1 cellular context compared by ENCODE assay signal in the genomic region with DNA sequence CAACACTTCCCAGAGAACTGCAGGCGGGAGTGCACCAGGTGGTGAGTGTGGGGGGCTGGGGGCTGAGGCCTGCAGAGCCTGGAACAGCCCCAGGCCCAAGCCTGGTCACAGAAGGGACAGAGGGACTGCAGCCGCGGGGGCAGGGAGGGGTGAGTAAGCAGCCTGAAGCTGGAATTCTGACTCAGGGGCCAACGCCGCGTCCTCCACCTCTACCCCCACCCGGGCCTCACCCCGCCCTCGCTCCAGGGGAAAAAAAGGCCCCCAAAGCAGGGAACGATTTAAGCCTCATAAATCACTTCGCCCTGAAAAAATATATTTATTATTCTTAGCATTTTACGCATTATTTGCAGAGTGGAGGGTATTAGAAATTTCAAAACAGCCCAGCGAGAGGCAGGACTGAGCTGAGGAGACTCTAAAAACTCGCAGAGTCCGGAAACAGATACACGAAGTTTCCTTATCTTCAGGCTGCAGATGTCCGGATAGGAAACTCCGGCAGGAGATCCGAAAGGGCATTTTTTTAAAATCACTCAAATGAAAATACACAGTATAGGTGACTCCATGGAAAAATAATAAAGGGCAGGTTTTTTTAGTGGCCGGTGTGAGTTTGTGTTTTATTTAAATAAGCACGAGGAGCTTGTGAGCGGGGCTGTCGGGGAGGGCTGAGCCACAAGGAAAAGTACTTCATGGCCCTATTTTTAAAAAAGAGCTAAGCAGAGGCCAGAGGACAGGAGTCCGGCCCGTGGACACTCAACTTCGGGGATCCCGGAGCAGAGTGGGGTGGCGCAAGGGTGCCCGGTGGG.
A peak's percentile ranks its signal among the peaks of the same experiment; 100 is the strongest.
TF ChIP-seq lines count a peak whose summit lies in the region.

No MANE protein-coding gene starts in this region.

TF ChIP-seq in K562, 482 proteins besides CTCF, POLR2A, EP300 and RAD21 (continued from another document):
- TF ChIP-seq, protein P1, sequence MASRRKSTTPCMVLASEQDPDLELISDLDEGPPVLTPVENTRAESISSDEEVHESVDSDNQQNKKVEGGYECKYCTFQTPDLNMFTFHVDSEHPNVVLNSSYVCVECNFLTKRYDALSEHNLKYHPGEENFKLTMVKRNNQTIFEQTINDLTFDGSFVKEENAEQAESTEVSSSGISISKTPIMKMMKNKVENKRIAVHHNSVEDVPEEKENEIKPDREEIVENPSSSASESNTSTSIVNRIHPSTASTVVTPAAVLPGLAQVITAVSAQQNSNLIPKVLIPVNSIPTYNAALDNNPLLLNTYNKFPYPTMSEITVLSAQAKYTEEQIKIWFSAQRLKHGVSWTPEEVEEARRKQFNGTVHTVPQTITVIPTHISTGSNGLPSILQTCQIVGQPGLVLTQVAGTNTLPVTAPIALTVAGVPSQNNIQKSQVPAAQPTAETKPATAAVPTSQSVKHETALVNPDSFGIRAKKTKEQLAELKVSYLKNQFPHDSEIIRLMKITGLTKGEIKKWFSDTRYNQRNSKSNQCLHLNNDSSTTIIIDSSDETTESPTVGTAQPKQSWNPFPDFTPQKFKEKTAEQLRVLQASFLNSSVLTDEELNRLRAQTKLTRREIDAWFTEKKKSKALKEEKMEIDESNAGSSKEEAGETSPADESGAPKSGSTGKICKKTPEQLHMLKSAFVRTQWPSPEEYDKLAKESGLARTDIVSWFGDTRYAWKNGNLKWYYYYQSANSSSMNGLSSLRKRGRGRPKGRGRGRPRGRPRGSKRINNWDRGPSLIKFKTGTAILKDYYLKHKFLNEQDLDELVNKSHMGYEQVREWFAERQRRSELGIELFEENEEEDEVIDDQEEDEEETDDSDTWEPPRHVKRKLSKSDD (conservative IDR thresholded peaks at IDR 0.05; ENCODE audit: low read length), result no peak
- TF ChIP-seq ZBTB8A (IDR thresholded peaks at IDR 0.05; ENCODE audit: partially characterized antibody) (no peak), ZNF263 (CRISPR knock-in tag; IDR thresholded peaks at IDR 0.05; ENCODE audit: borderline replicate concordance) (no peak), FOXJ2 (tag; IDR thresholded peaks at IDR 0.05) (0 out of 2 replicates have a peak, but pooled peaks have one; percentile 58), MTA2 (IDR thresholded peaks at IDR 0.05; ENCODE audit: low read depth) (peak; percentile 78), ETV5 (CRISPR knock-in tag; IDR thresholded peaks at IDR 0.05; ENCODE audit: low read depth) (peak; percentile 77), ARID1B (IDR thresholded peaks at IDR 0.05) (peak; percentile 94), NFRKB (IDR thresholded peaks at IDR 0.05; ENCODE audit: low read depth) (no peak), FOSL1 (tag; conservative IDR thresholded peaks at IDR 0.05) (peak; percentile 88), KLF16 (IDR thresholded peaks at IDR 0.05) (peak; percentile 56; the same call in 1 of the 2 replicates), POLR2AphosphoS5 (IDR thresholded peaks at IDR 0.05; ENCODE audit: control insufficient read depth, insufficient read depth, low read depth, low read length) (peak; percentile 66), PPARD (CRISPR knock-in tag; IDR thresholded peaks at IDR 0.05) (no peak), ZNF354B (CRISPR knock-in tag; IDR thresholded peaks at IDR 0.05) (no peak), TEAD1 (CRISPR knock-in tag; IDR thresholded peaks at IDR 0.05) (0 out of 4 replicates have a peak, but pooled peaks of 1 of the 2 experiments have one; percentile 42), JUND (IDR thresholded peaks at IDR 0.05; ENCODE audit: borderline replicate concordance, low read depth, low read length) (peak; percentile 69), JUND (tag; IDR thresholded peaks at IDR 0.05; ENCODE audit: borderline replicate concordance, low read depth, low read length) (0 out of 3 replicates have a peak, but pooled peaks have one; percentile 20)
- TF ChIP-seq, protein P2, sequence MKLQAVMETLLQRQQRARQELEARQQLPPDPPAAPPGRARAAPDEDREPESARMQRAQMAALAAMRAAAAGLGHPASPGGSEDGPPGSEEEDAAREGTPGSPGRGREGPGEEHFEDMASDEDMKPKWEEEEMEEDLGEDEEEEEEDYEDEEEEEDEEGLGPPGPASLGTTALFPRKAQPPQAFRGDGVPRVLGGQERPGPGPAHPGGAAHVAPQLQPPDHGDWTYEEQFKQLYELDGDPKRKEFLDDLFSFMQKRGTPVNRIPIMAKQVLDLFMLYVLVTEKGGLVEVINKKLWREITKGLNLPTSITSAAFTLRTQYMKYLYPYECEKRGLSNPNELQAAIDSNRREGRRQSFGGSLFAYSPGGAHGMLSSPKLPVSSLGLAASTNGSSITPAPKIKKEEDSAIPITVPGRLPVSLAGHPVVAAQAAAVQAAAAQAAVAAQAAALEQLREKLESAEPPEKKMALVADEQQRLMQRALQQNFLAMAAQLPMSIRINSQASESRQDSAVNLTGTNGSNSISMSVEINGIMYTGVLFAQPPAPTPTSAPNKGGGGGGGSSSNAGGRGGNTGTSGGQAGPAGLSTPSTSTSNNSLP (IDR thresholded peaks at IDR 0.05; ENCODE audit: borderline replicate concordance, low read depth, low read length), result no peak
- TF ChIP-seq, protein P3, sequence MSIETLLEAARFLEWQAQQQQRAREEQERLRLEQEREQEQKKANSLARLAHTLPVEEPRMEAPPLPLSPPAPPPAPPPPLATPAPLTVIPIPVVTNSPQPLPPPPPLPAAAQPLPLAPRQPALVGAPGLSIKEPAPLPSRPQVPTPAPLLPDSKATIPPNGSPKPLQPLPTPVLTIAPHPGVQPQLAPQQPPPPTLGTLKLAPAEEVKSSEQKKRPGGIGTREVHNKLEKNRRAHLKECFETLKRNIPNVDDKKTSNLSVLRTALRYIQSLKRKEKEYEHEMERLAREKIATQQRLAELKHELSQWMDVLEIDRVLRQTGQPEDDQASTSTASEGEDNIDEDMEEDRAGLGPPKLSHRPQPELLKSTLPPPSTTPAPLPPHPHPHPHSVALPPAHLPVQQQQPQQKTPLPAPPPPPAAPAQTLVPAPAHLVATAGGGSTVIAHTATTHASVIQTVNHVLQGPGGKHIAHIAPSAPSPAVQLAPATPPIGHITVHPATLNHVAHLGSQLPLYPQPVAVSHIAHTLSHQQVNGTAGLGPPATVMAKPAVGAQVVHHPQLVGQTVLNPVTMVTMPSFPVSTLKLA (conservative IDR thresholded peaks at IDR 0.05), result peak in 1 of 2 experiments; percentile 59; a peak in 2 of 4 replicates
- TF ChIP-seq, protein P4, sequence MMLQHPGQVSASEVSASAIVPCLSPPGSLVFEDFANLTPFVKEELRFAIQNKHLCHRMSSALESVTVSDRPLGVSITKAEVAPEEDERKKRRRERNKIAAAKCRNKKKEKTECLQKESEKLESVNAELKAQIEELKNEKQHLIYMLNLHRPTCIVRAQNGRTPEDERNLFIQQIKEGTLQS (IDR thresholded peaks at IDR 0.05), result peak; percentile 83
- TF ChIP-seq, protein P4 (CRISPR knock-in tag; conservative IDR thresholded peaks at IDR 0.05), result no peak
- TF ChIP-seq, protein P5, sequence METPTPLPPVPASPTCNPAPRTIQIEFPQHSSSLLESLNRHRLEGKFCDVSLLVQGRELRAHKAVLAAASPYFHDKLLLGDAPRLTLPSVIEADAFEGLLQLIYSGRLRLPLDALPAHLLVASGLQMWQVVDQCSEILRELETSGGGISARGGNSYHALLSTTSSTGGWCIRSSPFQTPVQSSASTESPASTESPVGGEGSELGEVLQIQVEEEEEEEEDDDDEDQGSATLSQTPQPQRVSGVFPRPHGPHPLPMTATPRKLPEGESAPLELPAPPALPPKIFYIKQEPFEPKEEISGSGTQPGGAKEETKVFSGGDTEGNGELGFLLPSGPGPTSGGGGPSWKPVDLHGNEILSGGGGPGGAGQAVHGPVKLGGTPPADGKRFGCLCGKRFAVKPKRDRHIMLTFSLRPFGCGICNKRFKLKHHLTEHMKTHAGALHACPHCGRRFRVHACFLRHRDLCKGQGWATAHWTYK (CRISPR knock-in tag; IDR thresholded peaks at IDR 0.05), result no peak
